8 cellular contexts compared by ENCODE assay signal in genomic region chr20:31602779-31603441, GRCh38. TPM values are rescaled to one million over a fixed set of nuclear protein-coding genes. Genes with fewer than 3 reads are reported as not detected.
DNase-seq lines count a peak whose midpoint lies in the region; ATAC-seq and TF ChIP-seq lines count a peak whose summit lies in the region.

No MANE protein-coding gene starts in this region.

- DNase-seq in NCI-H2171 treated with DMSO at 0.1 percent for 48 hours (lab: John Stamatoyannopoulos, UW) = peak; percentile 48
- no peak for DNase-seq in NCI-H2171 (lab: John Stamatoyannopoulos, UW)
- DNase-seq in Panc1 (ENCODE audit: low read depth, low spot score) = no peak
- DNase-seq in adipocyte (ENCODE audit: low read depth) = peak; percentile 71
- DNase-seq in amygdala (lab: John Stamatoyannopoulos, UW) = no peak
- DNase-seq in iPS-NIHi7 (ENCODE audit: extremely low spot score) = no peak

- H3K27me3 ChIP-seq in Panc1 (ENCODE audit: control insufficient read depth, insufficient read depth, low read length) = no peaks in the 10 kb centered on the region
- H3K27me3 ChIP-seq in adipocyte (replicated peaks; ENCODE audit: control insufficient read depth, insufficient read depth, low read length) = no peaks in the 10 kb centered on the region
- H3K27me3 ChIP-seq in mucosa of stomach (ENCODE audit: control insufficient read depth, insufficient read depth, low read length) = peaks cover 4% of the 10 kb centered on the region

- H3K36me3 ChIP-seq in Panc1 (ENCODE audit: control insufficient read depth, insufficient read depth, low read length) (peaks cover 8% of the 10 kb centered on the region), adipocyte (ENCODE audit: control insufficient read depth, insufficient read depth, low read length, severe bottlenecking) (no peaks in the 10 kb centered on the region), mucosa of stomach (ENCODE audit: control insufficient read depth, insufficient read depth, low read length) (peaks cover 14% of the 10 kb centered on the region)

- CTCF ChIA-PET in Panc1 (lab: Charles Lee) = interaction anchor here (0.6 to 3.3 kb wide), 4 partner anchors 9 to 168 kb away, joined by 3 to 21 read pairs (median 12); no protein-coding TSS in a partner anchor

- H3K9me3 ChIP-seq in Panc1 (ENCODE audit: control insufficient read depth, insufficient read depth, low read depth, low read length) (no peaks in the 10 kb centered on the region), adipocyte (ENCODE audit: control insufficient read depth, low read length) (no peaks in the 10 kb centered on the region), mucosa of stomach (ENCODE audit: control insufficient read depth, low read length) (no peaks in the 10 kb centered on the region)

- no peak for TF ChIP-seq CTCF in Panc1 (IDR thresholded peaks at IDR 0.05)

- POLR2A ChIA-PET in Panc1 (lab: Charles Lee) = interaction anchor here (0.6 to 1.1 kb wide), 6 partner anchors 9 to 120 kb away, joined by 3 to 16 read pairs (median 4); partner anchors contain the start of gene BCL2L1

- in situ Hi-C loops in Panc1 (cut with HindIII; ENCODE audit: low pct_unique_long_range_greater_than_20kb, low sequenced_read_pairs) = no loop called here

- ATAC-seq in HG02763 (IDR thresholded peaks at IDR 0.05; ENCODE audit: unreplicated experiment) (peak; percentile 45), Panc1 (peak; percentile 28)

- no TSS peak for BruUV-seq in Panc1 (replicated peaks; lab: Mats Ljungman, UMichigan)

- H3K9ac ChIP-seq in adipocyte (ENCODE audit: low read length) (no peak overlapping the region), mucosa of stomach (ENCODE audit: low read length) (peak overlapping the region; percentile 28)

- peak overlapping the region; percentile 0 to 23; a peak in 2 of 4 replicates for H3K4me3 ChIP-seq in Panc1 (ENCODE audit: low read depth in 2 of 2, low read length in 2 of 2)
- H3K4me3 ChIP-seq in adipocyte (ENCODE audit: low read length) = no peak overlapping the region
- no peak overlapping the region for H3K4me3 ChIP-seq in mucosa of stomach (ENCODE audit: low read length)

- peak overlapping the region; percentile 100 for H3K27ac ChIP-seq in Panc1 (ENCODE audit: low read length)

- intact Hi-C loops in Panc1 (cut with micrococcal nuclease; ENCODE audit: unreplicated experiment) = no loop called here

- H3K4me1 ChIP-seq in Panc1 (ENCODE audit: control insufficient read depth, insufficient read depth, low read length) (peaks cover 37% of the 10 kb centered on the region), adipocyte (ENCODE audit: control insufficient read depth, insufficient read depth, low read length) (peaks cover 20% of the 10 kb centered on the region), mucosa of stomach (ENCODE audit: control insufficient read depth, insufficient read depth, low read length) (peaks cover 42% of the 10 kb centered on the region)

RNA-seq across cellular contexts. Expression of gene ID1, which starts 2.2 kb away (rescaled TPM):
- total RNA-seq in Panc1 (2021; ENCODE audit: unreplicated experiment) = 152 TPM
- 185 TPM for polyA plus RNA-seq in Panc1 (2012; ENCODE audit: insufficient read length)

RNA-seq across cellular contexts. Expression of gene COX4I2, which starts 34.8 kb away (rescaled TPM):
- total RNA-seq in Panc1 (2021; ENCODE audit: unreplicated experiment) = not detected
- not detected for polyA plus RNA-seq in Panc1 (2012; ENCODE audit: insufficient read length)

Comparison
In these comparisons a context has a peak if more than half of its experiments do, and no peak if none do; other contexts are left out.
1. DNase-seq: peak in NCI-H2171 treated with DMSO at 0.1 percent for 48 hours (single experiment) and adipocyte (single experiment); none in NCI-H2171 (single experiment), Panc1 (single experiment), amygdala (0 of 56) and iPS-NIHi7 (single experiment).
2. H3K4me3 ChIP-seq: peak in Panc1 (2 of 2); none in adipocyte (single experiment) and mucosa of stomach (single experiment).